ENCODE assay signal across 22 cellular contexts in genomic region chr4:38139187-38139586, GRCh38.
A peak's percentile ranks its signal among the peaks of the same experiment; 100 is the strongest.
DNase-seq lines count a peak whose midpoint lies in the region; ATAC-seq, FAIRE-seq and TF ChIP-seq lines count a peak whose summit lies in the region.
"Had no signal": no experiment of that assay in that cellular context is flagged by ENCODE, and none has a peak within 500 bp of the region (broad histone marks: within the 10 kb centered on the region; RNA-seq: fewer than 3 reads in every experiment).

No MANE protein-coding gene starts in this region.

- no peaks in the 10 kb centered on the region for H3K79me2 ChIP-seq in HepG2 (ENCODE audit: insufficient read depth, low read length)
- H3K79me2 ChIP-seq in Karpas-422 (ENCODE audit: low read length), result no peaks in the 10 kb centered on the region

- H3K9me2 ChIP-seq in Karpas-422 (replicated peaks; ENCODE audit: insufficient read depth, low read length), result no peaks in the 10 kb centered on the region

- H3K36me3 ChIP-seq in HepG2 (replicated peaks in 1 of 2; ENCODE audit: control insufficient read depth in 1 of 2, insufficient read depth in 2 of 2, low read length in 2 of 2), result peaks cover 4 to 6% of the 10 kb centered on the region in 2 experiments; a peak in 4 of 5 replicates
- peaks cover 0 to 4% (median 0%) of the 10 kb centered on the region in 4 donors for H3K36me3 ChIP-seq in right lobe of liver
- peaks cover 0 to 11% (median 3%) of the 10 kb centered on the region in 4 donors for H3K36me3 ChIP-seq in liver (ENCODE audit: control insufficient read depth in 4 of 4, insufficient read depth in 3 of 4, low read depth in 1 of 4, low read length in 3 of 4)
- no peaks in the 10 kb centered on the region for H3K36me3 ChIP-seq in Karpas-422 (ENCODE audit: insufficient read depth, low read length)

- no peaks in the 10 kb centered on the region for H4K20me1 ChIP-seq in HepG2 (ENCODE audit: insufficient read depth, low read length)
- H4K20me1 ChIP-seq in Karpas-422 (ENCODE audit: insufficient read depth, low read depth, low read length), result no peaks in the 10 kb centered on the region

- H3K27ac ChIP-seq in HepG2 (ENCODE audit: extremely low read length, insufficient read depth, low read length), result peak overlapping the region; percentile 76
- H3K27ac ChIP-seq in right lobe of liver, result peak overlapping the region in 1 of 3 donors; percentile 88
- H3K27ac ChIP-seq in liver (ENCODE audit: low read depth in 1 of 2, low read length in 2 of 2), result peak overlapping the region; percentile 38 to 52
- H3K27ac ChIP-seq in Karpas-422 (ENCODE audit: low read length), result no peak overlapping the region
- H3K27ac ChIP-seq: 22Rv1, A549, C4-2B had no signal

- TF ChIP-seq CTCF in HepG2 (CRISPR knock-in tag; IDR thresholded peaks at IDR 0.05), result no peak
- no peak for TF ChIP-seq CTCF in right lobe of liver (IDR thresholded peaks at IDR 0.05)
- no peak for TF ChIP-seq CTCF in liver (IDR thresholded peaks at IDR 0.05; ENCODE audit: low read depth, low read length, missing input control)
- no peak for TF ChIP-seq CTCF in neural crest cell (conservative IDR thresholded peaks at IDR 0.05)

- FAIRE-seq in HepG2 (lab: Jason Lieb, UNC), result no peak
- FAIRE-seq: A549, D721Med, G401.6, GM12892, GM18507 had no signal

- H2AFZ ChIP-seq in HepG2 (ENCODE audit: low read length), result no peak overlapping the region
- H2AFZ ChIP-seq in Karpas-422 (ENCODE audit: low read length), result no peak overlapping the region

- WGBS in HepG2 (ENCODE audit: low lambda C conversion rate), result 100% methylated on average over 4 of the region's 4 CpGs
- 94% methylated on average over 3 of the region's 4 CpGs for WGBS in right lobe of liver (ENCODE audit: insufficient coverage, low coverage, low lambda C conversion rate, missing lambda C conversion rate)
- 97% methylated on average over 4 of the region's 4 CpGs for WGBS in liver

- peaks cover 4% of the 10 kb centered on the region for H3K4me1 Mint-ChIP-seq in neural crest cell

- in situ Hi-C loops in HepG2 (cut with HindIII; ENCODE audit: extremely low pct_ligation_motif_present, low pct_unique_long_range_greater_than_20kb), result no loop called here

- H3K27ac Mint-ChIP-seq in neural crest cell (ENCODE audit: unreplicated experiment), result peak overlapping the region; percentile 88
- H3K27ac Mint-ChIP-seq: CD4-positive, alpha-beta T cell; HFFc6 had no signal

- TF ChIP-seq POLR2A in HepG2 (IDR thresholded peaks at IDR 0.05; ENCODE audit: insufficient read depth in 1 of 2, low read depth in 2 of 2, low read length in 2 of 2), result no peak
- no peak for TF ChIP-seq POLR2A in right lobe of liver (IDR thresholded peaks at IDR 0.05)

- DNase-seq in HepG2 (ENCODE audit: low spot score), result no peak
- DNase-seq in right lobe of liver, result no peak
- DNase-seq in neural crest cell (ENCODE audit: low read depth, low spot score), result no peak
- DNase-seq in NCI-H1436 treated with DMSO at 0.1 percent for 48 hours (lab: John Stamatoyannopoulos, UW), result no peak
- no peak for DNase-seq in SHP77 treated with DMSO at 0.1 percent for 48 hours (lab: John Stamatoyannopoulos, UW)
- DNase-seq in Karpas-422, result no peak
- DNase-seq: AML-193; Caco-2; CD4-positive, alpha-beta T cell; GOT3; H7; HFFc6 had no signal

- TF ChIP-seq EP300 in HepG2 (IDR thresholded peaks at IDR 0.05; ENCODE audit: low read depth in 2 of 2, low read length in 2 of 2), result no peak
- TF ChIP-seq EP300 in HepG2 (CRISPR knock-in tag; IDR thresholded peaks at IDR 0.05; ENCODE audit: borderline replicate concordance), result no peak

- CTCF ChIA-PET in HepG2 (lab: Yijun Ruan, JAX; ENCODE audit: low intra/inter-chr PET ratio, low total read pairs), result no interaction called here

- intact Hi-C loops in HepG2 (cut with micrococcal nuclease; ENCODE audit: unreplicated experiment), result no loop called here
- intact Hi-C loops in right lobe of liver (cut with DNase I), result no loop called here

- H3K4me3 ChIP-seq in HepG2 (replicated peaks in 1 of 3; ENCODE audit: insufficient read depth in 1 of 3, low read depth in 2 of 3, low read length in 3 of 3) (no peak overlapping the region), right lobe of liver (no peak overlapping the region), liver (ENCODE audit: low read depth in 1 of 3, low read length in 3 of 3) (no peak overlapping the region), Karpas-422 (ENCODE audit: low read length) (no peak overlapping the region)
- H3K4me3 ChIP-seq: A549 had no signal

- H3K4me1 ChIP-seq in HepG2 (ENCODE audit: insufficient read depth, low read length) (peaks cover 52% of the 10 kb centered on the region), right lobe of liver (peaks cover 0 to 43% (median 16%) of the 10 kb centered on the region in 4 donors), liver (ENCODE audit: control insufficient read depth in 4 of 4, insufficient read depth in 4 of 4, low read length in 3 of 4) (peaks cover 5 to 40% (median 26%) of the 10 kb centered on the region in 4 donors), Karpas-422 (ENCODE audit: low read length) (no peaks in the 10 kb centered on the region)
- H3K4me1 ChIP-seq: A549 had no signal

- H3K4me2 ChIP-seq in HepG2 (ENCODE audit: low read depth, low read length) (no peak overlapping the region), Karpas-422 (ENCODE audit: low read depth, low read length, poor library complexity, severe bottlenecking) (no peak overlapping the region)
- H3K4me2 ChIP-seq: A549 had no signal

- no peaks in the 10 kb centered on the region for H3K27me3 ChIP-seq in HepG2 (ENCODE audit: control insufficient read depth in 1 of 2, insufficient read depth in 2 of 2, low read length in 2 of 2)
- H3K27me3 ChIP-seq in right lobe of liver, result no peaks in the 10 kb centered on the region
- H3K27me3 ChIP-seq in liver (ENCODE audit: control insufficient read depth in 4 of 4, insufficient read depth in 4 of 4, low read length in 3 of 4), result no peaks in the 10 kb centered on the region
- H3K27me3 ChIP-seq in Karpas-422 (ENCODE audit: low read length), result no peaks in the 10 kb centered on the region

- no peaks in the 10 kb centered on the region for H3K27me3 Mint-ChIP-seq in neural crest cell (ENCODE audit: low read depth)
- H3K27me3 Mint-ChIP-seq: CD4-positive, alpha-beta T cell had no signal

- H3K4me3 Mint-ChIP-seq in neural crest cell, result no peak overlapping the region
- H3K4me3 Mint-ChIP-seq: CD4-positive, alpha-beta T cell; HFFc6 had no signal

- ATAC-seq in HepG2, result no peak
- no peak for ATAC-seq in right lobe of liver
- ATAC-seq in SK-N-SH treated with all-trans-retinoic acid at 6 μM for 48 hours, result no peak
- ATAC-seq: A549, HCT116 had no signal

- POLR2A ChIA-PET in HepG2 (lab: Yijun Ruan, JAX), result no interaction called here

- TF ChIP-seq RAD21 in HepG2 (CRISPR knock-in tag; IDR thresholded peaks at IDR 0.05) (no peak), liver (IDR thresholded peaks at IDR 0.05) (no peak)

- H3K9ac ChIP-seq in HepG2 (ENCODE audit: insufficient read depth, low read depth, low read length) (no peak overlapping the region), liver (ENCODE audit: low read depth in 1 of 2, low read length in 2 of 2) (no peak overlapping the region), Karpas-422 (ENCODE audit: low read length) (no peak overlapping the region)

- no TSS peak for BruUV-seq in HepG2 (replicated peaks; lab: Mats Ljungman, UMichigan)

- H3K9me3 ChIP-seq in HepG2 (ENCODE audit: low read length), result no peaks in the 10 kb centered on the region
- H3K9me3 ChIP-seq in right lobe of liver, result no peaks in the 10 kb centered on the region
- H3K9me3 ChIP-seq in liver (ENCODE audit: control insufficient read depth in 4 of 4, low read length in 3 of 4), result no peaks in the 10 kb centered on the region
- no peaks in the 10 kb centered on the region for H3K9me3 ChIP-seq in Karpas-422 (ENCODE audit: low read length)
- H3K9me3 ChIP-seq: A549, Caco-2 had no signal

- H3K9me3 Mint-ChIP-seq in neural crest cell, result no peaks in the 10 kb centered on the region
- H3K9me3 Mint-ChIP-seq: CD4-positive, alpha-beta T cell; HFFc6 had no signal

- H3K36me3 Mint-ChIP-seq in neural crest cell (ENCODE audit: low read depth), result peaks cover 28% of the 10 kb centered on the region

TF ChIP-seq in HepG2, 621 proteins besides CTCF, POLR2A, EP300 and RAD21 (continues in another document):
- no peak for TF ChIP-seq TAF1 (CRISPR knock-in tag; IDR thresholded peaks at IDR 0.05)

TF ChIP-seq in liver, 16 proteins besides CTCF, POLR2A, EP300 and RAD21 (continues in another document):
- no peak for TF ChIP-seq ATF3 (IDR thresholded peaks at IDR 0.05)
- TF ChIP-seq EGR1 (IDR thresholded peaks at IDR 0.05; ENCODE audit: low read depth in 2 of 2), result no peak
- TF ChIP-seq SP1 (IDR thresholded peaks at IDR 0.05), result no peak

TF ChIP-seq in SK-N-SH treated with all-trans-retinoic acid at 6 μM for 48 hours, 23 proteins besides CTCF, POLR2A, EP300 and RAD21 (continues in another document):
- TF ChIP-seq CSRNP3 (CRISPR knock-in tag; IDR thresholded peaks at IDR 0.05) (no peak), TCF4 (CRISPR knock-in tag; IDR thresholded peaks at IDR 0.05; ENCODE audit: borderline replicate concordance) (no peak), PPARA (CRISPR knock-in tag; IDR thresholded peaks at IDR 0.05; ENCODE audit: borderline replicate concordance) (no peak), ZFP30 (CRISPR knock-in tag; IDR thresholded peaks at IDR 0.05) (no peak), RARB (CRISPR knock-in tag; IDR thresholded peaks at IDR 0.05) (no peak), ZFP3 (CRISPR knock-in tag; IDR thresholded peaks at IDR 0.05) (no peak), OSR1 (CRISPR knock-in tag; IDR thresholded peaks at IDR 0.05) (no peak), ARNTL (CRISPR knock-in tag; IDR thresholded peaks at IDR 0.05; ENCODE audit: borderline replicate concordance, low read depth) (no peak), CSDC2 (CRISPR knock-in tag; IDR thresholded peaks at IDR 0.05) (no peak)
